21 cellular contexts compared by ENCODE assay signal in genomic region chr12:20963762-20964161, GRCh38.
DNase-seq lines count a peak whose midpoint lies in the region; ATAC-seq and TF ChIP-seq lines count a peak whose summit lies in the region.
"Had no signal": no experiment of that assay in that cellular context is flagged by ENCODE, and none has a peak within 500 bp of the region (broad histone marks: within the 10 kb centered on the region; RNA-seq: fewer than 3 reads in every experiment).

No MANE protein-coding gene starts in this region.

- no peaks in the 10 kb centered on the region for H3K4me1 ChIP-seq in mucosa of descending colon (ENCODE audit: low read depth)
- H3K4me1 ChIP-seq: BE2C, SJSA1 had no signal

- peak in 2 of 3 experiments; percentile 30 to 73 for DNase-seq in NCI-H1417 (lab: John Stamatoyannopoulos, UW)
- DNase-seq in NCI-H1417 treated with DMSO at 0.1 percent for 48 hours (lab: John Stamatoyannopoulos, UW), result no peak
- peak; percentile 89 for DNase-seq in LNCaP clone FGC (ENCODE audit: low read depth)
- peak; percentile 44 for DNase-seq in NCI-H774 (lab: John Stamatoyannopoulos, UW)
- no peak for DNase-seq in mucosa of descending colon
- DNase-seq in dermis blood vessel endothelial cell, result no peak
- DNase-seq in activated CD4-positive, alpha-beta memory T cell treated with anti-CD3 and anti-CD28 coated beads, Interleukin-2, amount 10 ng/mL, durations not matched to agents 7 days and 5 days, result no peak
- DNase-seq: BE2C; CD4-positive, CD25-positive, alpha-beta regulatory T cell; COR-L47; DMS79; H7; HFFc6; IMR-90; NCI-H1694; NCI-H2107; NCI-H446 treated with DMSO at 0.1 percent for 48 hours had no signal

- H3K27ac Mint-ChIP-seq in activated CD4-positive, alpha-beta memory T cell treated with anti-CD3 and anti-CD28 coated beads, Interleukin-2, amount 10 ng/mL, durations not matched to agents 7 days and 5 days, result no peak overlapping the region
- H3K27ac Mint-ChIP-seq: CD4-positive, CD25-positive, alpha-beta regulatory T cell; HFFc6; T-helper 1 cell treated with Interleukin-12 subunit alpha and Interleukin-12 subunit beta and Interleukin-4 antibody, amounts not matched to agents 30 μg/mL and 1 μg/mL, for 36 hours had no signal

- H3K4me3 ChIP-seq in LNCaP clone FGC (ENCODE audit: low read depth, low read length), result no peak overlapping the region
- H3K4me3 ChIP-seq in mucosa of descending colon, result no peak overlapping the region
- H3K4me3 ChIP-seq: SJSA1 had no signal

- TF ChIP-seq CTCF in LNCaP clone FGC (IDR thresholded peaks at IDR 0.05; ENCODE audit: control insufficient read depth, extremely low read depth, insufficient read depth) (no peak), mucosa of descending colon (IDR thresholded peaks at IDR 0.05) (no peak)

- no peaks in the 10 kb centered on the region for H3K4me1 Mint-ChIP-seq in activated CD4-positive, alpha-beta memory T cell treated with anti-CD3 and anti-CD28 coated beads, Interleukin-2, amount 10 ng/mL, durations not matched to agents 7 days and 5 days
- H3K4me1 Mint-ChIP-seq: CD4-positive, CD25-positive, alpha-beta regulatory T cell had no signal

- no peaks in the 10 kb centered on the region for H3K27me3 Mint-ChIP-seq in activated CD4-positive, alpha-beta memory T cell treated with anti-CD3 and anti-CD28 coated beads, Interleukin-2, amount 10 ng/mL, durations not matched to agents 7 days and 5 days
- H3K27me3 Mint-ChIP-seq: CD4-positive, CD25-positive, alpha-beta regulatory T cell had no signal

- H3K9me3 ChIP-seq in mucosa of descending colon, result no peaks in the 10 kb centered on the region
- H3K9me3 ChIP-seq: BE2C, SJSA1 had no signal

- no peaks in the 10 kb centered on the region for H3K36me3 ChIP-seq in mucosa of descending colon (ENCODE audit: low read depth)
- H3K36me3 ChIP-seq: BE2C, SJSA1 had no signal

- ATAC-seq in mucosa of descending colon (peak; percentile 62), HG03342 (IDR thresholded peaks at IDR 0.05; ENCODE audit: unreplicated experiment) (no peak)
- ATAC-seq: Panc1 had no signal

- H3K9me3 Mint-ChIP-seq in activated CD4-positive, alpha-beta memory T cell treated with anti-CD3 and anti-CD28 coated beads, Interleukin-2, amount 10 ng/mL, durations not matched to agents 7 days and 5 days, result peaks cover 3% of the 10 kb centered on the region

- H3K36me3 Mint-ChIP-seq in activated CD4-positive, alpha-beta memory T cell treated with anti-CD3 and anti-CD28 coated beads, Interleukin-2, amount 10 ng/mL, durations not matched to agents 7 days and 5 days (ENCODE audit: low read depth), result no peaks in the 10 kb centered on the region
- H3K36me3 Mint-ChIP-seq: CD4-positive, CD25-positive, alpha-beta regulatory T cell had no signal

- CTCF ChIA-PET in activated CD4-positive, alpha-beta memory T cell treated with anti-CD3 and anti-CD28 coated beads, Interleukin-2, amount 10 ng/mL, durations not matched to agents 7 days and 5 days (lab: Charles Lee), result no interaction called here

- intact Hi-C loops in mucosa of descending colon (cut with DNase I, micrococcal nuclease), result no loop called here

- POLR2A ChIA-PET in activated CD4-positive, alpha-beta memory T cell treated with anti-CD3 and anti-CD28 coated beads, Interleukin-2, amount 10 ng/mL, durations not matched to agents 7 days and 5 days (lab: Charles Lee), result no interaction called here

- no peak overlapping the region for H3K4me3 Mint-ChIP-seq in activated CD4-positive, alpha-beta memory T cell treated with anti-CD3 and anti-CD28 coated beads, Interleukin-2, amount 10 ng/mL, durations not matched to agents 7 days and 5 days
- H3K4me3 Mint-ChIP-seq: CD4-positive, CD25-positive, alpha-beta regulatory T cell; HFFc6; T-helper 1 cell treated with Interleukin-12 subunit alpha and Interleukin-12 subunit beta and Interleukin-4 antibody, amounts not matched to agents 30 μg/mL and 1 μg/mL, for 36 hours had no signal

Comparison
In these comparisons a context has a peak if more than half of its experiments do, and no peak if none do; other contexts are left out.
1. DNase-seq: peak in NCI-H1417 (2 of 3), LNCaP clone FGC (single experiment) and NCI-H774 (single experiment); none in NCI-H1417 treated with DMSO at 0.1 percent for 48 hours (single experiment), mucosa of descending colon (0 of 3), dermis blood vessel endothelial cell (single experiment) and activated CD4-positive, alpha-beta memory T cell treated with anti-CD3 and anti-CD28 coated beads, Interleukin-2, amount 10 ng/mL, durations not matched to agents 7 days and 5 days (single experiment).